ENCODE assay signal across 13 cellular contexts in the genomic region with DNA sequence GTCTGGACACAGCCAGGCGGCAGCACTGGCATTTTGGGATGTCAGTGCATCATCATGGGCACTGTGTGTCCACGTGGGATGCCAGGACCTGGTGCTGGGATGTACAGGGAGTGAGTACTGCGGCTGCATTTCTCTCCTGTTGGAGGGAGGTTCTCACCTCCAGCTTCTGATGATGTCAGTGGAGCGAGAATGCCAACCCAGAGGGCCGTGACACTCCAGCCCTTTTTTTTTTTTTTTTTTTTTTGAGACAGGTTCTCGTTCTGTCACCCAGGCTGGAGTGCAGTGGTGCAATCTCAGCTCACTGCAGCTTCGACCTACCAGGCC. TPM values are rescaled to one million over a fixed set of nuclear protein-coding genes. Genes with fewer than 3 reads are reported as not detected.
A peak's percentile ranks its signal among the peaks of the same experiment; 100 is the strongest.
DNase-seq lines count a peak whose midpoint lies in the region; ATAC-seq and TF ChIP-seq lines count a peak whose summit lies in the region.
"Had no signal": no experiment of that assay in that cellular context is flagged by ENCODE, and none has a peak within 500 bp of the region (broad histone marks: within the 10 kb centered on the region; RNA-seq: fewer than 3 reads in every experiment).

No MANE protein-coding gene starts in this region.

- peak overlapping the region; percentile 24; the same call in 1 of the 2 replicates for H3K9ac ChIP-seq in GM23248

- in situ Hi-C loops in GM23248 (cut with MboI): no loop called here

- intact Hi-C loops in OCI-LY7 (cut with micrococcal nuclease; ENCODE audit: unreplicated experiment): loop anchor here (10.0 kb wide), 1 partner anchor 199 kb away; no protein-coding TSS in a partner anchor
- intact Hi-C loops in CD8-positive, alpha-beta T cell (cut with DNase I, micrococcal nuclease): loop anchor here in 1 of 2 experiments (5.0 kb wide), 1 partner anchor 76 kb away; a partner anchor contains a TSS

- ATAC-seq in stimulated activated memory B cell treated with anti-CD40 and anti-IgM and Interleukin-4, amounts not matched to agents 10 μg/mL and 1 μg/mL and 100 μg/mL, for 72 hours: no peak
- no peak for ATAC-seq in CD8-positive, alpha-beta T cell
- no peak for ATAC-seq in HG03045 (IDR thresholded peaks at IDR 0.05; ENCODE audit: unreplicated experiment)
- ATAC-seq: Right ventricle myocardium inferior had no signal

- no peak for TF ChIP-seq CTCF in OCI-LY7 (conservative IDR thresholded peaks at IDR 0.05; ENCODE audit: low read length)
- TF ChIP-seq CTCF in CD8-positive, alpha-beta T cell (IDR thresholded peaks at IDR 0.05): no peak

- H2AFZ ChIP-seq in GM23248 (no peak overlapping the region), OCI-LY7 (ENCODE audit: low read length) (peak overlapping the region; percentile 13; the same call in 1 of the 2 replicates)

- peaks cover 9% of the 10 kb centered on the region for H3K36me3 Mint-ChIP-seq in stimulated activated memory B cell treated with anti-CD40 and anti-IgM and Interleukin-4, amounts not matched to agents 10 μg/mL and 1 μg/mL and 100 μg/mL, for 72 hours
- peaks cover 9% of the 10 kb centered on the region for H3K36me3 Mint-ChIP-seq in CD8-positive, alpha-beta T cell

- H3K27ac ChIP-seq in GM23248 (peak overlapping the region; percentile 50), OCI-LY7 (ENCODE audit: low read depth, low read length, poor library complexity, severe bottlenecking) (peak overlapping the region; percentile 54), epithelial cell of prostate (peak overlapping the region; percentile 34)
- no peak overlapping the region for H3K27ac ChIP-seq in CD8-positive, alpha-beta T cell (ENCODE audit: low read depth, low read length)

- peaks cover 40% of the 10 kb centered on the region for H3K4me1 Mint-ChIP-seq in stimulated activated memory B cell treated with anti-CD40 and anti-IgM and Interleukin-4, amounts not matched to agents 10 μg/mL and 1 μg/mL and 100 μg/mL, for 72 hours
- H3K4me1 Mint-ChIP-seq in CD8-positive, alpha-beta T cell (ENCODE audit: low read depth): peaks cover 20% of the 10 kb centered on the region

- BruUV-seq in OCI-LY7 (replicated peaks; lab: Mats Ljungman, UMichigan): no TSS peak

- no peaks in the 10 kb centered on the region for H3K9me3 ChIP-seq in GM23248 (ENCODE audit: low read depth)
- no peaks in the 10 kb centered on the region for H3K9me3 ChIP-seq in OCI-LY7 (ENCODE audit: low read length)
- H3K9me3 ChIP-seq in CD8-positive, alpha-beta T cell (ENCODE audit: low read length): no peaks in the 10 kb centered on the region

- H4K20me1 ChIP-seq in GM23248 (ENCODE audit: insufficient read depth) (no peaks in the 10 kb centered on the region), OCI-LY7 (ENCODE audit: insufficient read depth, low read length) (no peaks in the 10 kb centered on the region)

- CTCF ChIA-PET in OCI-LY7 (lab: Charles Lee; ENCODE audit: unreplicated experiment): interaction anchor here (0.7 to 1.2 kb wide), 4 partner anchors 12 to 142 kb away, joined by 3 to 7 read pairs (median 5); no protein-coding TSS in a partner anchor
- CTCF ChIA-PET in CD8-positive, alpha-beta T cell (lab: Charles Lee): interaction anchor here (0.6 kb wide), 1 partner anchor 255 kb away, joined by 3 read pairs; no protein-coding TSS in a partner anchor

- H3K9me2 ChIP-seq in GM23248 (ENCODE audit: insufficient read depth) (no peaks in the 10 kb centered on the region), OCI-LY7 (ENCODE audit: insufficient read depth, low read length) (no peaks in the 10 kb centered on the region)

- H3K4me1 ChIP-seq in GM23248 (ENCODE audit: insufficient read depth) (peaks cover 24% of the 10 kb centered on the region), OCI-LY7 (ENCODE audit: insufficient read depth, low read length, poor library complexity, severe bottlenecking) (peaks cover 65% of the 10 kb centered on the region)
- H3K4me1 ChIP-seq in CD8-positive, alpha-beta T cell (ENCODE audit: insufficient read depth, low read length): peaks cover 19% of the 10 kb centered on the region

- H3K36me3 ChIP-seq in GM23248 (ENCODE audit: low read depth): no peaks in the 10 kb centered on the region; the same call in 1 of the 2 replicates
- H3K36me3 ChIP-seq in OCI-LY7 (ENCODE audit: insufficient read depth, low read length): peaks cover 11% of the 10 kb centered on the region; the same call in 1 of the 2 replicates
- H3K36me3 ChIP-seq in CD8-positive, alpha-beta T cell (ENCODE audit: insufficient read depth, low read length): no peaks in the 10 kb centered on the region

- no peaks in the 10 kb centered on the region for H3K27me3 Mint-ChIP-seq in stimulated activated memory B cell treated with anti-CD40 and anti-IgM and Interleukin-4, amounts not matched to agents 10 μg/mL and 1 μg/mL and 100 μg/mL, for 72 hours
- H3K27me3 Mint-ChIP-seq in CD8-positive, alpha-beta T cell (ENCODE audit: low read depth): no peaks in the 10 kb centered on the region

- H3K27me3 ChIP-seq in GM23248 (replicated peaks; ENCODE audit: insufficient read depth): no peaks in the 10 kb centered on the region
- no peaks in the 10 kb centered on the region for H3K27me3 ChIP-seq in CD8-positive, alpha-beta T cell (ENCODE audit: insufficient read depth, low read length)

- peaks cover 29% of the 10 kb centered on the region for H3F3A ChIP-seq in GM23248 (ENCODE audit: insufficient read depth)

- H3K79me2 ChIP-seq in GM23248 (ENCODE audit: insufficient read depth) (no peaks in the 10 kb centered on the region), OCI-LY7 (ENCODE audit: insufficient read depth, low read depth, low read length) (no peaks in the 10 kb centered on the region)

- POLR2A ChIA-PET in OCI-LY7 (lab: Charles Lee): interaction anchor here (0.6 to 1.5 kb wide), 11 partner anchors 11 to 195 kb away, joined by 3 to 6 read pairs (median 4); no protein-coding TSS in a partner anchor
- POLR2A ChIA-PET in CD8-positive, alpha-beta T cell (lab: Charles Lee): no interaction called here

- 37 to 43% methylated on average over 6 to 7 of the region's 7 CpGs for WGBS in GM23248 (ENCODE audit: low coverage in 1 of 2, low lambda C conversion rate in 2 of 2, missing lambda C conversion rate in 2 of 2), 2 experiments

- H3K4me2 ChIP-seq in GM23248 (ENCODE audit: unreplicated experiment): peak overlapping the region; percentile 24
- H3K4me2 ChIP-seq in OCI-LY7 (ENCODE audit: low read length): peak overlapping the region; percentile 40

- H3K27ac Mint-ChIP-seq in stimulated activated memory B cell treated with anti-CD40 and anti-IgM and Interleukin-4, amounts not matched to agents 10 μg/mL and 1 μg/mL and 100 μg/mL, for 72 hours: peak overlapping the region; percentile 84
- H3K27ac Mint-ChIP-seq in CD8-positive, alpha-beta T cell: no peak overlapping the region

- H3K4me3 ChIP-seq in GM23248 (no peak overlapping the region), OCI-LY7 (ENCODE audit: low read depth, low read length, poor library complexity, severe bottlenecking) (no peak overlapping the region)
- H3K4me3 ChIP-seq in CD8-positive, alpha-beta T cell (ENCODE audit: low read depth, low read length): no peak overlapping the region

- peak; percentile 44 for DNase-seq in GM23248
- DNase-seq in OCI-LY7 (ENCODE audit: low spot score): no peak
- DNase-seq in epithelial cell of prostate (ENCODE audit: low read depth, low spot score): no peak
- DNase-seq in CD8-positive, alpha-beta T cell: no peak
- no peak for DNase-seq in HUDEP-2 (lab: John Stamatoyannopoulos, UW; ENCODE audit: unreplicated experiment in 76 of 76)
- DNase-seq in GM03348 (ENCODE audit: low spot score): no peak
- DNase-seq: KG1, NCI-H1694 treated with DMSO at 0.1 percent for 48 hours, occipital lobe had no signal

- no peak overlapping the region for H3K4me3 Mint-ChIP-seq in stimulated activated memory B cell treated with anti-CD40 and anti-IgM and Interleukin-4, amounts not matched to agents 10 μg/mL and 1 μg/mL and 100 μg/mL, for 72 hours
- H3K4me3 Mint-ChIP-seq in CD8-positive, alpha-beta T cell: no peak overlapping the region

- H3K9me3 Mint-ChIP-seq in stimulated activated memory B cell treated with anti-CD40 and anti-IgM and Interleukin-4, amounts not matched to agents 10 μg/mL and 1 μg/mL and 100 μg/mL, for 72 hours: no peaks in the 10 kb centered on the region
- no peaks in the 10 kb centered on the region for H3K9me3 Mint-ChIP-seq in CD8-positive, alpha-beta T cell
- H3K9me3 Mint-ChIP-seq: activated naive CD4-positive, alpha-beta T cell treated with anti-CD3 and anti-CD28 coated beads, Interleukin-2, amount 50 U/mL, for 72 hours had no signal

RNA-seq across cellular contexts. Expression of a gene that starts 26.1 kb away (rescaled TPM):
- 38.4 and 43.0 TPM in 2 replicates for total RNA-seq in GM23248 (2014; rRNA removed; shearing (Covaris generic))
- 5.6 and 6.6 TPM in 2 replicates for polyA plus RNA-seq in GM23248 (2016; fragmentation: Nextera tagmentation; extraction: Ambion mirVana)
- total RNA-seq in OCI-LY7 (2014; rRNA removed; shearing (Covaris generic)): 62.4 and 76.2 TPM in 2 replicates
- total RNA-seq in OCI-LY7 (2022): 144 and 148 TPM in 2 replicates
- 10 to 100 TPM; 36.1 to 37.7 TPM for total RNA-seq in CD8-positive, alpha-beta T cell

RNA-seq across cellular contexts. Expression of a gene that starts 34.9 kb away (rescaled TPM):
- 55.2 and 69.0 TPM in 2 replicates for total RNA-seq in GM23248 (2014; rRNA removed; shearing (Covaris generic))
- polyA plus RNA-seq in GM23248 (2016; fragmentation: Nextera tagmentation; extraction: Ambion mirVana): 67.2 and 70.2 TPM in 2 replicates
- 75.0 and 82.5 TPM in 2 replicates for total RNA-seq in OCI-LY7 (2014; rRNA removed; shearing (Covaris generic))
- total RNA-seq in OCI-LY7 (2022): 148 and 151 TPM in 2 replicates
- 10 to 100 TPM; 60.0 to 60.1 TPM for total RNA-seq in CD8-positive, alpha-beta T cell

RNA-seq across cellular contexts. Expression of a gene that starts 42.9 kb away (rescaled TPM):
- total RNA-seq in GM23248 (2014; rRNA removed; shearing (Covaris generic)): 66.5 and 93.6 TPM in 2 replicates
- polyA plus RNA-seq in GM23248 (2016; fragmentation: Nextera tagmentation; extraction: Ambion mirVana): 54.0 and 58.3 TPM in 2 replicates
- 424 and 470 TPM in 2 replicates for total RNA-seq in OCI-LY7 (2014; rRNA removed; shearing (Covaris generic))
- total RNA-seq in OCI-LY7 (2022): 679 and 701 TPM in 2 replicates
- total RNA-seq in CD8-positive, alpha-beta T cell: 10 to 100 TPM; 52.9 to 63.9 TPM
